In genomic region chr3:149386299-149386606, GRCh38 we compare ENCODE assay signal across 1 cellular context.
TF ChIP-seq lines count a peak whose summit lies in the region.

No MANE protein-coding gene starts in this region.

TF ChIP-seq in HepG2, 621 proteins besides CTCF, POLR2A, EP300 and RAD21 (continued from another document and continues in another):
- TF ChIP-seq, protein P1, sequence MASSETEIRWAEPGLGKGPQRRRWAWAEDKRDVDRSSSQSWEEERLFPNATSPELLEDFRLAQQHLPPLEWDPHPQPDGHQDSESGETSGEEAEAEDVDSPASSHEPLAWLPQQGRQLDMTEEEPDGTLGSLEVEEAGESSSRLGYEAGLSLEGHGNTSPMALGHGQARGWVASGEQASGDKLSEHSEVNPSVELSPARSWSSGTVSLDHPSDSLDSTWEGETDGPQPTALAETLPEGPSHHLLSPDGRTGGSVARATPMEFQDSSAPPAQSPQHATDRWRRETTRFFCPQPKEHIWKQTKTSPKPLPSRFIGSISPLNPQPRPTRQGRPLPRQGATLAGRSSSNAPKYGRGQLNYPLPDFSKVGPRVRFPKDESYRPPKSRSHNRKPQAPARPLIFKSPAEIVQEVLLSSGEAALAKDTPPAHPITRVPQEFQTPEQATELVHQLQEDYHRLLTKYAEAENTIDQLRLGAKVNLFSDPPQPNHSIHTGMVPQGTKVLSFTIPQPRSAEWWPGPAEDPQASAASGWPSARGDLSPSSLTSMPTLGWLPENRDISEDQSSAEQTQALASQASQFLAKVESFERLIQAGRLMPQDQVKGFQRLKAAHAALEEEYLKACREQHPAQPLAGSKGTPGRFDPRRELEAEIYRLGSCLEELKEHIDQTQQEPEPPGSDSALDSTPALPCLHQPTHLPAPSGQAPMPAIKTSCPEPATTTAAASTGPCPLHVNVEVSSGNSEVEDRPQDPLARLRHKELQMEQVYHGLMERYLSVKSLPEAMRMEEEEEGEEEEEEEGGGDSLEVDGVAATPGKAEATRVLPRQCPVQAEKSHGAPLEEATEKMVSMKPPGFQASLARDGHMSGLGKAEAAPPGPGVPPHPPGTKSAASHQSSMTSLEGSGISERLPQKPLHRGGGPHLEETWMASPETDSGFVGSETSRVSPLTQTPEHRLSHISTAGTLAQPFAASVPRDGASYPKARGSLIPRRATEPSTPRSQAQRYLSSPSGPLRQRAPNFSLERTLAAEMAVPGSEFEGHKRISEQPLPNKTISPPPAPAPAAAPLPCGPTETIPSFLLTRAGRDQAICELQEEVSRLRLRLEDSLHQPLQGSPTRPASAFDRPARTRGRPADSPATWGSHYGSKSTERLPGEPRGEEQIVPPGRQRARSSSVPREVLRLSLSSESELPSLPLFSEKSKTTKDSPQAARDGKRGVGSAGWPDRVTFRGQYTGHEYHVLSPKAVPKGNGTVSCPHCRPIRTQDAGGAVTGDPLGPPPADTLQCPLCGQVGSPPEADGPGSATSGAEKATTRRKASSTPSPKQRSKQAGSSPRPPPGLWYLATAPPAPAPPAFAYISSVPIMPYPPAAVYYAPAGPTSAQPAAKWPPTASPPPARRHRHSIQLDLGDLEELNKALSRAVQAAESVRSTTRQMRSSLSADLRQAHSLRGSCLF (CRISPR knock-in tag; IDR thresholded peaks at IDR 0.05; ENCODE audit: borderline replicate concordance): no peak
- TF ChIP-seq CENPT (CRISPR knock-in tag; IDR thresholded peaks at IDR 0.05; ENCODE audit: low read depth) (no peak), ARNT (IDR thresholded peaks at IDR 0.05) (no peak), NCOR1 (IDR thresholded peaks at IDR 0.05; ENCODE audit: borderline replicate concordance, low read length) (no peak), CBX1 (IDR thresholded peaks at IDR 0.05; ENCODE audit: low read depth) (no peak), ZKSCAN5 (CRISPR knock-in tag; IDR thresholded peaks at IDR 0.05) (no peak), NRL (CRISPR knock-in tag; IDR thresholded peaks at IDR 0.05; ENCODE audit: borderline replicate concordance) (no peak), AGO2 (optimal IDR thresholded peaks at IDR 0.05; ENCODE audit: low read depth, low read length) (peak; percentile 68), HES4 (CRISPR knock-in tag; IDR thresholded peaks at IDR 0.05; ENCODE audit: borderline replicate concordance) (no peak), ZNF225 (CRISPR knock-in tag; IDR thresholded peaks at IDR 0.05) (no peak), GZF1 (CRISPR knock-in tag; IDR thresholded peaks at IDR 0.05) (no peak), ZNF737 (CRISPR knock-in tag; IDR thresholded peaks at IDR 0.05; ENCODE audit: borderline replicate concordance) (no peak), ZNF292 (CRISPR knock-in tag; IDR thresholded peaks at IDR 0.05; ENCODE audit: borderline replicate concordance, low read depth) (no peak), ZNF337 (CRISPR knock-in tag; IDR thresholded peaks at IDR 0.05; ENCODE audit: borderline replicate concordance, low read depth) (no peak), KDM1A (CRISPR knock-in tag; IDR thresholded peaks at IDR 0.05) (no peak), ARID4A (CRISPR knock-in tag; IDR thresholded peaks at IDR 0.05; ENCODE audit: borderline replicate concordance) (no peak), TOPORS (CRISPR knock-in tag; IDR thresholded peaks at IDR 0.05) (no peak), ELF4 (CRISPR knock-in tag; IDR thresholded peaks at IDR 0.05; ENCODE audit: borderline replicate concordance) (no peak), NAIF1 (CRISPR knock-in tag; IDR thresholded peaks at IDR 0.05; ENCODE audit: borderline replicate concordance) (no peak), CHD4 (IDR thresholded peaks at IDR 0.05; ENCODE audit: borderline replicate concordance, low read length) (no peak; the same call in 1 of the 2 replicates), HMG20A (CRISPR knock-in tag; IDR thresholded peaks at IDR 0.05; ENCODE audit: borderline replicate concordance) (no peak), KAT8 (CRISPR knock-in tag; IDR thresholded peaks at IDR 0.05) (no peak), BCL3 (CRISPR knock-in tag; IDR thresholded peaks at IDR 0.05) (no peak), ZKSCAN8 (CRISPR knock-in tag; IDR thresholded peaks at IDR 0.05; ENCODE audit: borderline replicate concordance) (peak; percentile 8; the same call in 1 of the 2 replicates), SNAI1 (CRISPR knock-in tag; IDR thresholded peaks at IDR 0.05; ENCODE audit: borderline replicate concordance) (no peak), ZEB1 (IDR thresholded peaks at IDR 0.05; ENCODE audit: insufficient replicate concordance, low read depth) (no peak), MED13 (CRISPR knock-in tag; IDR thresholded peaks at IDR 0.05) (no peak), NBN (conservative IDR thresholded peaks at IDR 0.05) (no peak), SP2 (CRISPR knock-in tag; IDR thresholded peaks at IDR 0.05) (no peak), PRMT3 (CRISPR knock-in tag; IDR thresholded peaks at IDR 0.05; ENCODE audit: borderline replicate concordance, low read depth) (no peak), ZNF276 (CRISPR knock-in tag; IDR thresholded peaks at IDR 0.05; ENCODE audit: low read depth) (no peak), ZNF232 (CRISPR knock-in tag; IDR thresholded peaks at IDR 0.05; ENCODE audit: borderline replicate concordance) (no peak), NR3C1 (CRISPR knock-in tag; IDR thresholded peaks at IDR 0.05) (no peak), ZNF549 (CRISPR knock-in tag; IDR thresholded peaks at IDR 0.05) (no peak), ZNF205 (CRISPR knock-in tag; IDR thresholded peaks at IDR 0.05) (no peak), PHF20 (CRISPR knock-in tag; IDR thresholded peaks at IDR 0.05) (no peak)
- TF ChIP-seq, protein P2, sequence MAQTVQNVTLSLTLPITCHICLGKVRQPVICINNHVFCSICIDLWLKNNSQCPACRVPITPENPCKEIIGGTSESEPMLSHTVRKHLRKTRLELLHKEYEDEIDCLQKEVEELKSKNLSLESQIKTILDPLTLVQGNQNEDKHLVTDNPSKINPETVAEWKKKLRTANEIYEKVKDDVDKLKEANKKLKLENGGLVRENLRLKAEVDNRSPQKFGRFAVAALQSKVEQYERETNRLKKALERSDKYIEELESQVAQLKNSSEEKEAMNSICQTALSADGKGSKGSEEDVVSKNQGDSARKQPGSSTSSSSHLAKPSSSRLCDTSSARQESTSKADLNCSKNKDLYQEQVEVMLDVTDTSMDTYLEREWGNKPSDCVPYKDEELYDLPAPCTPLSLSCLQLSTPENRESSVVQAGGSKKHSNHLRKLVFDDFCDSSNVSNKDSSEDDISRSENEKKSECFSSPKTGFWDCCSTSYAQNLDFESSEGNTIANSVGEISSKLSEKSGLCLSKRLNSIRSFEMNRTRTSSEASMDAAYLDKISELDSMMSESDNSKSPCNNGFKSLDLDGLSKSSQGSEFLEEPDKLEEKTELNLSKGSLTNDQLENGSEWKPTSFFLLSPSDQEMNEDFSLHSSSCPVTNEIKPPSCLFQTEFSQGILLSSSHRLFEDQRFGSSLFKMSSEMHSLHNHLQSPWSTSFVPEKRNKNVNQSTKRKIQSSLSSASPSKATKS (CRISPR knock-in tag; IDR thresholded peaks at IDR 0.05): 0 out of 2 replicates have a peak, but pooled peaks have one; percentile 25
- TF ChIP-seq, protein P3, sequence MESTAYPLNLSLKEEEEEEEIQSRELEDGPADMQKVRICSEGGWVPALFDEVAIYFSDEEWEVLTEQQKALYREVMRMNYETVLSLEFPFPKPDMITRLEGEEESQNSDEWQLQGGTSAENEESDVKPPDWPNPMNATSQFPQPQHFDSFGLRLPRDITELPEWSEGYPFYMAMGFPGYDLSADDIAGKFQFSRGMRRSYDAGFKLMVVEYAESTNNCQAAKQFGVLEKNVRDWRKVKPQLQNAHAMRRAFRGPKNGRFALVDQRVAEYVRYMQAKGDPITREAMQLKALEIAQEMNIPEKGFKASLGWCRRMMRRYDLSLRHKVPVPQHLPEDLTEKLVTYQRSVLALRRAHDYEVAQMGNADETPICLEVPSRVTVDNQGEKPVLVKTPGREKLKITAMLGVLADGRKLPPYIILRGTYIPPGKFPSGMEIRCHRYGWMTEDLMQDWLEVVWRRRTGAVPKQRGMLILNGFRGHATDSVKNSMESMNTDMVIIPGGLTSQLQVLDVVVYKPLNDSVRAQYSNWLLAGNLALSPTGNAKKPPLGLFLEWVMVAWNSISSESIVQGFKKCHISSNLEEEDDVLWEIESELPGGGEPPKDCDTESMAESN (CRISPR knock-in tag; conservative IDR thresholded peaks at IDR 0.05): no peak
- TF ChIP-seq, protein P4, sequence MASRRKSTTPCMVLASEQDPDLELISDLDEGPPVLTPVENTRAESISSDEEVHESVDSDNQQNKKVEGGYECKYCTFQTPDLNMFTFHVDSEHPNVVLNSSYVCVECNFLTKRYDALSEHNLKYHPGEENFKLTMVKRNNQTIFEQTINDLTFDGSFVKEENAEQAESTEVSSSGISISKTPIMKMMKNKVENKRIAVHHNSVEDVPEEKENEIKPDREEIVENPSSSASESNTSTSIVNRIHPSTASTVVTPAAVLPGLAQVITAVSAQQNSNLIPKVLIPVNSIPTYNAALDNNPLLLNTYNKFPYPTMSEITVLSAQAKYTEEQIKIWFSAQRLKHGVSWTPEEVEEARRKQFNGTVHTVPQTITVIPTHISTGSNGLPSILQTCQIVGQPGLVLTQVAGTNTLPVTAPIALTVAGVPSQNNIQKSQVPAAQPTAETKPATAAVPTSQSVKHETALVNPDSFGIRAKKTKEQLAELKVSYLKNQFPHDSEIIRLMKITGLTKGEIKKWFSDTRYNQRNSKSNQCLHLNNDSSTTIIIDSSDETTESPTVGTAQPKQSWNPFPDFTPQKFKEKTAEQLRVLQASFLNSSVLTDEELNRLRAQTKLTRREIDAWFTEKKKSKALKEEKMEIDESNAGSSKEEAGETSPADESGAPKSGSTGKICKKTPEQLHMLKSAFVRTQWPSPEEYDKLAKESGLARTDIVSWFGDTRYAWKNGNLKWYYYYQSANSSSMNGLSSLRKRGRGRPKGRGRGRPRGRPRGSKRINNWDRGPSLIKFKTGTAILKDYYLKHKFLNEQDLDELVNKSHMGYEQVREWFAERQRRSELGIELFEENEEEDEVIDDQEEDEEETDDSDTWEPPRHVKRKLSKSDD (CRISPR knock-in tag; IDR thresholded peaks at IDR 0.05; ENCODE audit: low read depth): no peak
